Comparison of ENCODE assay signal across 13 cellular contexts in the genomic region with DNA sequence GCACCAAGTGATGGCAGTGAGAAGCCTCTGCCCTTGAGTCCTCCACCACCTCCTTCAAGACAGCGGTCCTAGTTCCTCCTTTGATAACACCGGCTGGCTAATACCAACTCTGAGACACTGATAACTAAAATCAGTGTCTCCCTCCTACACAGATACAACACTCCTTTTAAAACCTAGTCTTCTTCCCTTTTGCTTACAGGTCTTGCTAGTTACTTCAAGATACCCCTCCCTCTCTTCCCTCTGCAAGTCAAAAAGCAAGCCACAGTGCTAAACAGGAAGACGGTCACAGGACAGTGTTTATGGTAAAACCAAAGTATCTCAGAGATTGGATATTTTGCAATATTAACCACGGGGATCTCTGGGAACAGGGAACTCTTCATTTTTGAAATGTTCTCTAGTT. TPM values are rescaled to one million over a fixed set of nuclear protein-coding genes. Genes with fewer than 3 reads are reported as not detected.
DNase-seq lines count a peak whose midpoint lies in the region; ATAC-seq, FAIRE-seq and TF ChIP-seq lines count a peak whose summit lies in the region.
"Had no signal": no experiment of that assay in that cellular context is flagged by ENCODE, and none has a peak within 500 bp of the region (broad histone marks: within the 10 kb centered on the region; RNA-seq: fewer than 3 reads in every experiment).

No MANE protein-coding gene starts in this region.

- H3K4me1 Mint-ChIP-seq in activated CD4-positive, alpha-beta T cell treated with anti-CD3 and anti-CD28 coated beads, Interleukin-2, amount 10 ng/mL, durations not matched to agents 7 days and 5 days, result peaks cover 52% of the 10 kb centered on the region

- peaks cover 34% of the 10 kb centered on the region for H3K36me3 Mint-ChIP-seq in activated CD4-positive, alpha-beta T cell treated with anti-CD3 and anti-CD28 coated beads, Interleukin-2, amount 10 ng/mL, durations not matched to agents 7 days and 5 days (ENCODE audit: low read depth)

- 45% methylated on average over 4 of the region's 4 CpGs for WGBS in smooth muscle cell (ENCODE audit: low lambda C conversion rate)

- H3F3A ChIP-seq in smooth muscle cell (ENCODE audit: low read depth), result no peaks in the 10 kb centered on the region

- no peaks in the 10 kb centered on the region for H3K9me3 Mint-ChIP-seq in activated CD4-positive, alpha-beta T cell treated with anti-CD3 and anti-CD28 coated beads, Interleukin-2, amount 10 ng/mL, durations not matched to agents 7 days and 5 days
- H3K9me3 Mint-ChIP-seq: mesothelial cell of epicardium had no signal

- H3K4me3 ChIP-seq in endothelial cell of umbilical vein (replicated peaks in 1 of 3; ENCODE audit: insufficient read depth in 1 of 3, low read depth in 1 of 3, low read length in 3 of 3) (no peak overlapping the region), smooth muscle cell (no peak overlapping the region)

- H4K20me1 ChIP-seq in endothelial cell of umbilical vein (replicated peaks; ENCODE audit: control insufficient read depth, extremely low read depth, insufficient read depth, low read length) (no peaks in the 10 kb centered on the region), smooth muscle cell (ENCODE audit: low read depth) (no peaks in the 10 kb centered on the region)

- H3K9ac ChIP-seq in endothelial cell of umbilical vein (replicated peaks; ENCODE audit: extremely low read depth, insufficient read depth, low read length) (no peak overlapping the region), smooth muscle cell (ENCODE audit: low read depth) (no peak overlapping the region)

- peak; percentile 19 for DNase-seq in activated CD4-positive, alpha-beta T cell treated with anti-CD3 and anti-CD28 coated beads, Interleukin-2, amount 10 ng/mL, durations not matched to agents 7 days and 5 days
- no peak for DNase-seq in activated CD4-positive, alpha-beta T cell treated with anti-CD3 and anti-CD28 coated beads for 48 hours
- DNase-seq in SKM-1 (lab: John Stamatoyannopoulos, UW; ENCODE audit: unreplicated experiment) (peak; percentile 2), endothelial cell of umbilical vein (ENCODE audit: low read depth, low spot score) (no peak), smooth muscle cell (lab: John Stamatoyannopoulos, UW; ENCODE audit: unreplicated experiment) (no peak)
- DNase-seq: ACHN; Karpas-422; NK-92 treated with Interleukin-12 subunit alpha and Interleukin-12 subunit beta, amount 100 ng/mL, for 24 hours had no signal

- H3K36me3 ChIP-seq in endothelial cell of umbilical vein (ENCODE audit: control insufficient read depth in 2 of 2, extremely low read depth in 1 of 2, insufficient read depth in 2 of 2, low read length in 2 of 2), result peaks cover 5 to 7% of the 10 kb centered on the region in 2 experiments
- no peaks in the 10 kb centered on the region for H3K36me3 ChIP-seq in smooth muscle cell (ENCODE audit: low read depth)

- H3K79me2 ChIP-seq in endothelial cell of umbilical vein (ENCODE audit: control insufficient read depth, insufficient read depth, low read length) (peaks cover 35% of the 10 kb centered on the region), smooth muscle cell (ENCODE audit: low read depth) (peaks cover 17% of the 10 kb centered on the region)

- TF ChIP-seq CTCF in endothelial cell of umbilical vein (IDR thresholded peaks at IDR 0.05; ENCODE audit: extremely low read depth in 1 of 2, insufficient read depth in 1 of 2, low read depth in 1 of 2, low read length in 2 of 2) (no peak), smooth muscle cell (IDR thresholded peaks at IDR 0.05; ENCODE audit: borderline replicate concordance, insufficient read depth, poor library complexity, severe bottlenecking) (no peak)

- CTCF ChIA-PET in activated CD4-positive, alpha-beta T cell treated with anti-CD3 and anti-CD28 coated beads, Interleukin-2, amount 10 ng/mL, durations not matched to agents 7 days and 5 days (lab: Charles Lee), result interaction anchor here (1.3 to 2.0 kb wide), 2 partner anchors 8 to 21 kb away, joined by 3 to 9 read pairs; no protein-coding TSS in a partner anchor
- CTCF ChIA-PET in endothelial cell of umbilical vein (lab: Charles Lee), result interaction anchor here (1.1 kb wide), 1 partner anchor 22 kb away, joined by 4 read pairs; no protein-coding TSS in a partner anchor

- dilution Hi-C loops in endothelial cell of umbilical vein (cut with MboI; ENCODE audit: extremely low pct_ligation_motif_present, low sequenced_read_pairs), result no loop called here

- peak overlapping the region; percentile 38 for H3K4me2 ChIP-seq in endothelial cell of umbilical vein (ENCODE audit: insufficient read depth, low read length)
- peak overlapping the region; percentile 1 for H3K4me2 ChIP-seq in smooth muscle cell

- BruUV-seq in endothelial cell of umbilical vein (replicated peaks; lab: Mats Ljungman, UMichigan), result no TSS peak

- POLR2A ChIA-PET in activated CD4-positive, alpha-beta T cell treated with anti-CD3 and anti-CD28 coated beads, Interleukin-2, amount 10 ng/mL, durations not matched to agents 7 days and 5 days (lab: Charles Lee), result no interaction called here
- POLR2A ChIA-PET in endothelial cell of umbilical vein (lab: Charles Lee), result no interaction called here

- intact Hi-C loops in endothelial cell of umbilical vein (cut with micrococcal nuclease), result no loop called here

- H3K9me3 ChIP-seq in endothelial cell of umbilical vein (replicated peaks; ENCODE audit: control insufficient read depth, insufficient read depth, low read length) (no peaks in the 10 kb centered on the region), smooth muscle cell (replicated peaks; ENCODE audit: low read depth) (no peaks in the 10 kb centered on the region)

- no peaks in the 10 kb centered on the region for H3K9me1 ChIP-seq in endothelial cell of umbilical vein (replicated peaks; ENCODE audit: control insufficient read depth, extremely low read depth, insufficient read depth, low read length)

- H3K4me3 Mint-ChIP-seq in activated CD4-positive, alpha-beta T cell treated with anti-CD3 and anti-CD28 coated beads, Interleukin-2, amount 10 ng/mL, durations not matched to agents 7 days and 5 days, result peak overlapping the region; percentile 32
- H3K4me3 Mint-ChIP-seq: mesothelial cell of epicardium had no signal

- H3K27ac ChIP-seq in endothelial cell of umbilical vein (ENCODE audit: insufficient read depth, low read depth, low read length) (peak overlapping the region; percentile 7), smooth muscle cell (ENCODE audit: low read depth) (no peak overlapping the region)
- H3K27ac ChIP-seq: VCaP had no signal

- H3K27me3 Mint-ChIP-seq in activated CD4-positive, alpha-beta T cell treated with anti-CD3 and anti-CD28 coated beads, Interleukin-2, amount 10 ng/mL, durations not matched to agents 7 days and 5 days, result no peaks in the 10 kb centered on the region

- H3K27me3 ChIP-seq in endothelial cell of umbilical vein (ENCODE audit: control insufficient read depth in 2 of 2, insufficient read depth in 2 of 2, low read length in 2 of 2) (no peaks in the 10 kb centered on the region), smooth muscle cell (ENCODE audit: low read depth) (no peaks in the 10 kb centered on the region)

- H2AFZ ChIP-seq in endothelial cell of umbilical vein (ENCODE audit: low read depth, low read length) (peak overlapping the region; percentile 49), smooth muscle cell (ENCODE audit: low read depth) (no peak overlapping the region)

- no peak for FAIRE-seq in endothelial cell of umbilical vein (lab: Jason Lieb, UNC)

- ATAC-seq in HG03460 (IDR thresholded peaks at IDR 0.05; ENCODE audit: unreplicated experiment) (no peak), GM19467 (IDR thresholded peaks at IDR 0.05; ENCODE audit: unreplicated experiment) (no peak), HG03520 (IDR thresholded peaks at IDR 0.05; ENCODE audit: unreplicated experiment) (no peak)

- peak overlapping the region; percentile 74 for H3K27ac Mint-ChIP-seq in activated CD4-positive, alpha-beta T cell treated with anti-CD3 and anti-CD28 coated beads, Interleukin-2, amount 10 ng/mL, durations not matched to agents 7 days and 5 days
- H3K27ac Mint-ChIP-seq: mesothelial cell of epicardium had no signal

- peaks cover 25% of the 10 kb centered on the region for H3K4me1 ChIP-seq in endothelial cell of umbilical vein (ENCODE audit: control insufficient read depth, extremely low read depth, insufficient read depth, low read length)
- no peaks in the 10 kb centered on the region for H3K4me1 ChIP-seq in smooth muscle cell (ENCODE audit: low read depth)

- no peak for TF ChIP-seq POLR2A in endothelial cell of umbilical vein (IDR thresholded peaks at IDR 0.05; ENCODE audit: low read depth, low read length)

TF ChIP-seq in endothelial cell of umbilical vein, 7 proteins besides CTCF, POLR2A, EP300 and RAD21:
- TF ChIP-seq JUN (IDR thresholded peaks at IDR 0.05; ENCODE audit: borderline replicate concordance, insufficient read depth, insufficient read length, low read depth), result no peak
- TF ChIP-seq EZH2 (IDR thresholded peaks at IDR 0.05; ENCODE audit: borderline replicate concordance, low read depth, low read length, severe bottlenecking), result no peak
- TF ChIP-seq POLR2AphosphoS5 (IDR thresholded peaks at IDR 0.05; ENCODE audit: insufficient read depth, low read depth, low read length), result no peak
- TF ChIP-seq MYC (IDR thresholded peaks at IDR 0.05; ENCODE audit: low read depth, low read length), result no peak
- no peak for TF ChIP-seq GATA2 (IDR thresholded peaks at IDR 0.05; ENCODE audit: insufficient read depth, insufficient read length, low read depth, low read length)
- TF ChIP-seq, protein P1, sequence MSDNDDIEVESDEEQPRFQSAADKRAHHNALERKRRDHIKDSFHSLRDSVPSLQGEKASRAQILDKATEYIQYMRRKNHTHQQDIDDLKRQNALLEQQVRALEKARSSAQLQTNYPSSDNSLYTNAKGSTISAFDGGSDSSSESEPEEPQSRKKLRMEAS (IDR thresholded peaks at IDR 0.05; ENCODE audit: insufficient read depth, insufficient read length), result no peak
- TF ChIP-seq FOS (IDR thresholded peaks at IDR 0.05; ENCODE audit: borderline replicate concordance, insufficient read depth, low read length), result no peak

RNA-seq across cellular contexts. Expression of a gene that starts 4.6 kb away (rescaled TPM):
- total RNA-seq in activated CD4-positive, alpha-beta T cell treated with anti-CD3 and anti-CD28 coated beads, Interleukin-2, amount 10 ng/mL, durations not matched to agents 7 days and 5 days, result 100 to 1,000 TPM in 1 of 2 experiments, 10 to 100 TPM in 1; 98.1 to 106 TPM
- total RNA-seq in endothelial cell of umbilical vein (159 and 160 TPM in 2 replicates), smooth muscle cell (58.6 and 75.7 TPM in 2 replicates)
- polyA plus RNA-seq in endothelial cell of umbilical vein (171 and 193 TPM in 2 replicates), smooth muscle cell (122 and 127 TPM in 2 replicates)
- polyA plus RNA-seq in endothelial cell of umbilical vein (2011; cell fraction: cytosol; rRNA removed), result 226 and 232 TPM in 2 replicates
- polyA plus RNA-seq in endothelial cell of umbilical vein (2011; cell fraction: nucleus; rRNA removed), result 192 and 208 TPM in 2 replicates
- polyA plus RNA-seq in endothelial cell of umbilical vein (2012), result 121 and 184 TPM in 2 replicates
- polyA minus RNA-seq in endothelial cell of umbilical vein, result 99.0 and 101 TPM in 2 replicates
- polyA minus RNA-seq in endothelial cell of umbilical vein (2011; cell fraction: cytosol; rRNA and poly(A)+ RNA removed), result 99.2 TPM
- 29.8 and 46.5 TPM in 2 replicates for polyA minus RNA-seq in endothelial cell of umbilical vein (2011; cell fraction: nucleus; rRNA and poly(A)+ RNA removed)

Comparison
In these comparisons a context has a peak if more than half of its experiments do, and no peak if none do; other contexts are left out.
1. DNase-seq: peak in activated CD4-positive, alpha-beta T cell treated with anti-CD3 and anti-CD28 coated beads, Interleukin-2, amount 10 ng/mL, durations not matched to agents 7 days and 5 days (single experiment) and SKM-1 (single experiment); none in activated CD4-positive, alpha-beta T cell treated with anti-CD3 and anti-CD28 coated beads for 48 hours (single experiment), endothelial cell of umbilical vein (single experiment) and smooth muscle cell (single experiment).